In the genomic region with DNA sequence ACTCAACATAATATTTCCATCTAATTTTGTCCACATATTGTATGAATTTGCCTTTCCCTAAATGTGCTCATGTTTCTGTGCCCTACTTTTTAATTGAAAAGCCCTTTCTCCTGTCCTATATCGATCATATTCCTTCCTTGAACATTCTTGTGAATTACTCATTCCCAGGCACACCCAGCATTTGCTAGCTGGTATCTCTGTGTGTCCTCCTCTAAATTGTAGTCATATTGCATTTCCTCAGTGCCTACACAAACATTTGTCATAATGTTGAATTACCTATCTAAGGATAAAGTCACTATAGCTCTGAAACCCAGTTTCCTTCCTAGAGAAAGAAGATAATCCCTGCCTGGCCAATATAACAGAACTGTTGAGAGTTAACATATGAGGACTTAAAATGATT, we compare ENCODE assay signal across 15 cellular contexts. TPM values are rescaled to one million over a fixed set of nuclear protein-coding genes. Genes with fewer than 3 reads are reported as not detected.
DNase-seq lines count a peak whose midpoint lies in the region; ATAC-seq, FAIRE-seq and TF ChIP-seq lines count a peak whose summit lies in the region.
"Had no signal": no experiment of that assay in that cellular context is flagged by ENCODE, and none has a peak within 500 bp of the region (broad histone marks: within the 10 kb centered on the region; RNA-seq: fewer than 3 reads in every experiment).

No MANE protein-coding gene starts in this region.

- peaks cover 11% of the 10 kb centered on the region for H3K4me1 Mint-ChIP-seq in MCF 10A (ENCODE audit: insufficient read depth, unreplicated experiment)
- H3K4me1 Mint-ChIP-seq: CD4-positive, CD25-positive, alpha-beta regulatory T cell; GM23338; H9 had no signal

- no peaks in the 10 kb centered on the region for H3K4me1 ChIP-seq in breast epithelium
- H3K4me1 ChIP-seq: BLaER1 treated with 17β-estradiol and CSF1 and Interleukin-3, amounts not matched to agents 10 nM and 100 nM had no signal

- no peaks in the 10 kb centered on the region for H3K27me3 Mint-ChIP-seq in MCF 10A (ENCODE audit: insufficient read depth, unreplicated experiment)
- H3K27me3 Mint-ChIP-seq: CD4-positive, CD25-positive, alpha-beta regulatory T cell had no signal

- H3K27ac Mint-ChIP-seq in MCF 10A (ENCODE audit: low read depth, unreplicated experiment), result peak overlapping the region; percentile 46
- H3K27ac Mint-ChIP-seq: CD4-positive, CD25-positive, alpha-beta regulatory T cell; GM23338; H9 had no signal

- DNase-seq in MCF 10A (ENCODE audit: unreplicated experiment) (no peak), breast epithelium (ENCODE audit: low spot score in 2 of 2) (no peak), bronchial epithelial cell (ENCODE audit: low read depth) (peak; percentile 52), left colon (no peak), Ammon's horn (ENCODE audit: low spot score) (no peak), amygdala (lab: John Stamatoyannopoulos, UW) (no peak)
- DNase-seq in effector CD4-positive, alpha-beta T cell, result no peak
- DNase-seq: 8988T; AML-193; CD4-positive, CD25-positive, alpha-beta regulatory T cell; DMS53; H9 had no signal

- H3K36me3 ChIP-seq in breast epithelium (no peaks in the 10 kb centered on the region), bronchial epithelial cell (ENCODE audit: control insufficient read depth, insufficient read depth, low read length) (peaks cover 1% of the 10 kb centered on the region)

- H3K9me3 ChIP-seq in breast epithelium, result no peaks in the 10 kb centered on the region

- TF ChIP-seq POLR2A in breast epithelium (IDR thresholded peaks at IDR 0.05), result no peak

- POLR2A ChIA-PET in MCF 10A (lab: Yijun Ruan, JAX), result interaction anchor here (1.0 kb wide), 2 partner anchors 11 to 112 kb away, joined by 3 to 4 read pairs; no protein-coding TSS in a partner anchor

- no peak for FAIRE-seq in bronchial epithelial cell (lab: Jason Lieb, UNC)

- intact Hi-C loops in MCF 10A (cut with micrococcal nuclease), result no loop called here
- intact Hi-C loops in breast epithelium (cut with DNase I; ENCODE audit: low total_unique reads), result no loop called here
- intact Hi-C loops in left colon (cut with DNase I, micrococcal nuclease), result no loop called here

- TF ChIP-seq CTCF in MCF 10A (IDR thresholded peaks at IDR 0.05; ENCODE audit: unreplicated experiment) (no peak), breast epithelium (IDR thresholded peaks at IDR 0.05) (no peak), bronchial epithelial cell (IDR thresholded peaks at IDR 0.05; ENCODE audit: insufficient read depth, low read length, severe bottlenecking) (no peak)

- H3K4me3 Mint-ChIP-seq in MCF 10A (ENCODE audit: unreplicated experiment), result no peak overlapping the region
- H3K4me3 Mint-ChIP-seq: CD4-positive, CD25-positive, alpha-beta regulatory T cell; GM23338; H9 had no signal

- H3K4me3 ChIP-seq in breast epithelium, result no peak overlapping the region
- no peak overlapping the region for H3K4me3 ChIP-seq in bronchial epithelial cell (ENCODE audit: low read depth, low read length)
- H3K4me3 ChIP-seq: BLaER1 treated with 17β-estradiol and CSF1 and Interleukin-3, amounts not matched to agents 10 nM and 100 nM; GM23338 had no signal

- ATAC-seq in left colon (peak; percentile 88), GM18861 (IDR thresholded peaks at IDR 0.05; ENCODE audit: unreplicated experiment) (no peak)
- ATAC-seq: GM23338 had no signal

- H3K27ac ChIP-seq in breast epithelium, result no peak overlapping the region
- H3K27ac ChIP-seq: BLaER1 treated with 17β-estradiol and CSF1 and Interleukin-3, amounts not matched to agents 10 nM and 100 nM had no signal

- H3K9me3 Mint-ChIP-seq in MCF 10A (ENCODE audit: unreplicated experiment), result no peaks in the 10 kb centered on the region
- H3K9me3 Mint-ChIP-seq: GM23338 had no signal

- CTCF ChIA-PET in MCF 10A (lab: Yijun Ruan, JAX), result interaction anchor here (0.7 kb wide), 1 partner anchor 874 kb away, joined by 3 read pairs; no protein-coding TSS in a partner anchor

- BruUV-seq in MCF 10A (replicated peaks; lab: Mats Ljungman, UMichigan), result no TSS peak

- no peaks in the 10 kb centered on the region for H3K27me3 ChIP-seq in breast epithelium
- no peaks in the 10 kb centered on the region for H3K27me3 ChIP-seq in bronchial epithelial cell (ENCODE audit: control insufficient read depth, insufficient read depth, low read length)
- H3K27me3 ChIP-seq: BLaER1 treated with 17β-estradiol and CSF1 and Interleukin-3, amounts not matched to agents 10 nM and 100 nM had no signal

- H3K36me3 Mint-ChIP-seq in MCF 10A (ENCODE audit: insufficient read depth, unreplicated experiment), result peaks cover 22% of the 10 kb centered on the region

RNA-seq across cellular contexts. Expression of gene TBX15, which starts 39.6 kb away (rescaled TPM):
- total RNA-seq in MCF 10A (2022) (0.09 and 0.15 TPM in 2 replicates), breast epithelium (10 to 100 TPM in 2 of 3 donors, 1 to 10 TPM in 1; 5.9 to 60.0 (median 34.1) TPM), bronchial epithelial cell (not detected in 2 replicates), left colon (not detected)
- total RNA-seq: CD4-positive, CD25-positive, alpha-beta regulatory T cell had no signal
